ENCODE assay signal across 26 cellular contexts in the genomic region with DNA sequence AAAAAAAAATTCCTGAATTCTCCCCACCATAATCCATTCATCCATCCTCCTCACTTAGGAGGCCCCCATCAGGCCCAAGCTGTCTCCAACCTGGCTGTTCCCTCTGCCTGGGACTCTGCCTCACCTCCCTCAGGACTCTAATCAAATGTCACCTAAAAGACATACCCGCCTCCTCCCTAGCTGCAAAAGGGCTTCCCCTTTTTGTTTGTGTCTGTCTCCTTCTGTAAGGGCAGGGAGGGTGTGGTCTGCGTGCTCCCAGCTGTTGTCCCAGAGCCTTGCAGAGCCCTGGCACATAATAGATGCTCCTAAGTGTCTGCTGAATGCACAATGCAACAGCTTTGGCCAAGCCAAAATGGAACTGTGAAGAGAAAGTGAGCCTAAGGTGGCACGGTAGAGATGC. TPM values are rescaled to one million over a fixed set of nuclear protein-coding genes. Genes with fewer than 3 reads are reported as not detected.
DNase-seq lines count a peak whose midpoint lies in the region; ATAC-seq, FAIRE-seq and TF ChIP-seq lines count a peak whose summit lies in the region.
"Had no signal": no experiment of that assay in that cellular context is flagged by ENCODE, and none has a peak within 500 bp of the region (broad histone marks: within the 10 kb centered on the region; RNA-seq: fewer than 3 reads in every experiment).

No MANE protein-coding gene starts in this region.

- 98% methylated on average over 3 of the region's 3 CpGs for WGBS in HepG2 (ENCODE audit: low lambda C conversion rate)
- 66% methylated on average over 2 of the region's 3 CpGs for WGBS in right lobe of liver (ENCODE audit: insufficient coverage, low coverage, low lambda C conversion rate, missing lambda C conversion rate)

- POLR2A ChIA-PET in HepG2 (lab: Yijun Ruan, JAX), result no interaction called here
- POLR2A ChIA-PET in CD8-positive, alpha-beta T cell (lab: Charles Lee), result interaction anchor here (0.6 to 0.7 kb wide), 2 partner anchors 9 to 62 kb away, joined by 3 read pairs; no protein-coding TSS in a partner anchor

- no peak overlapping the region for H3K4me2 ChIP-seq in HepG2 (ENCODE audit: low read depth, low read length)

- ATAC-seq in HepG2 (no peak), right lobe of liver (no peak), T-helper 17 cell (no peak), HG02973 (IDR thresholded peaks at IDR 0.05; ENCODE audit: unreplicated experiment) (no peak)
- ATAC-seq in stimulated activated naive B cell treated with anti-CD40 and anti-IgM and Interleukin-4, amounts not matched to agents 10 μg/mL and 1 μg/mL and 100 μg/mL, for 72 hours (replicated peaks), result peak; percentile 50 to 54
- ATAC-seq in CD8-positive, alpha-beta T cell, result no peak
- ATAC-seq: gastrocnemius medialis, left colon, pancreas, sciatic nerve had no signal

- no peak for TF ChIP-seq POLR2A in HepG2 (IDR thresholded peaks at IDR 0.05; ENCODE audit: insufficient read depth in 1 of 2, low read depth in 2 of 2, low read length in 2 of 2)
- no peak for TF ChIP-seq POLR2A in right lobe of liver (IDR thresholded peaks at IDR 0.05)

- in situ Hi-C loops in HepG2 (cut with HindIII; ENCODE audit: extremely low pct_ligation_motif_present, low pct_unique_long_range_greater_than_20kb), result no loop called here

- no peak for DNase-seq in HepG2 (ENCODE audit: low spot score)
- DNase-seq in right lobe of liver, result no peak
- no peak for DNase-seq in T-helper 17 cell
- DNase-seq in stimulated activated naive B cell treated with anti-CD40 and anti-IgM and Interleukin-4, amounts not matched to agents 10 μg/mL and 1 μg/mL and 100 μg/mL, for 72 hours, result no peak
- DNase-seq in inferior parietal cortex (ENCODE audit: extremely low spot score), result no peak
- no peak for DNase-seq in CD8-positive, alpha-beta T cell
- DNase-seq: activated CD4-positive, alpha-beta T cell treated with anti-CD3 and anti-CD28 coated beads for 48 hours; activated CD8-positive, alpha-beta memory T cell treated with anti-CD3 and anti-CD28 coated beads, Interleukin-2, amount 50 U/mL, for 4 hours; activated naive CD4-positive, alpha-beta T cell treated with anti-CD3 and anti-CD28 coated beads, Interleukin-2, amount 50 U/mL, for 16 hours; brain microvascular endothelial cell; EL; gastrocnemius medialis; H9; left colon; midbrain; NCI-H1417; NCI-H526 treated with DMSO at 0.1 percent for 48 hours; pancreas; SJCRH30 had no signal

- peaks cover 20% of the 10 kb centered on the region for H4K20me1 ChIP-seq in HepG2 (ENCODE audit: insufficient read depth, low read length)

- TF ChIP-seq CTCF in HepG2 (CRISPR knock-in tag; IDR thresholded peaks at IDR 0.05), result no peak
- TF ChIP-seq CTCF in right lobe of liver (IDR thresholded peaks at IDR 0.05), result no peak
- no peak for TF ChIP-seq CTCF in CD8-positive, alpha-beta T cell (IDR thresholded peaks at IDR 0.05)

- BruUV-seq in HepG2 (replicated peaks; lab: Mats Ljungman, UMichigan), result no TSS peak

- CTCF ChIA-PET in HepG2 (lab: Yijun Ruan, JAX; ENCODE audit: low intra/inter-chr PET ratio, low total read pairs), result no interaction called here
- CTCF ChIA-PET in CD8-positive, alpha-beta T cell (lab: Charles Lee), result interaction anchor here (1.1 to 1.9 kb wide), 3 partner anchors 43 to 235 kb away, joined by 3 to 4 read pairs (median 3); no protein-coding TSS in a partner anchor

- H3K9me3 Mint-ChIP-seq in dendritic cell treated with granulocyte-macrophage colony-stimulating factor and Interleukin-4, amounts not matched to agents 40 ng/mL and 50 ng/mL, for 4 days, result no peaks in the 10 kb centered on the region
- no peaks in the 10 kb centered on the region for H3K9me3 Mint-ChIP-seq in stimulated activated naive B cell treated with anti-CD40 and anti-IgM and Interleukin-4, amounts not matched to agents 10 μg/mL and 1 μg/mL and 100 μg/mL, for 72 hours
- no peaks in the 10 kb centered on the region for H3K9me3 Mint-ChIP-seq in CD8-positive, alpha-beta T cell
- H3K9me3 Mint-ChIP-seq: H9; T-helper 2 cell treated with Interferon-gamma antibody and Interleukin-4, amounts not matched to agents 5 μg/mL and 100 μg/mL, for 36 hours had no signal

- no peak for FAIRE-seq in HepG2 (lab: Jason Lieb, UNC)
- FAIRE-seq: pancreas, urothelium cell line had no signal

- H2AFZ ChIP-seq in HepG2 (ENCODE audit: low read length), result no peak overlapping the region

- no peak overlapping the region for H3K9ac ChIP-seq in HepG2 (ENCODE audit: insufficient read depth, low read depth, low read length)

- intact Hi-C loops in HepG2 (cut with micrococcal nuclease; ENCODE audit: unreplicated experiment), result no loop called here
- intact Hi-C loops in right lobe of liver (cut with DNase I), result no loop called here
- intact Hi-C loops in dendritic cell treated with granulocyte-macrophage colony-stimulating factor and Interleukin-4, amounts not matched to agents 40 ng/mL and 50 ng/mL, for 4 days (cut with micrococcal nuclease), result no loop called here
- intact Hi-C loops in CD8-positive, alpha-beta T cell (cut with DNase I, micrococcal nuclease), result loop anchor here in 1 of 2 experiments (5.0 kb wide), 2 partner anchors 63 to 178 kb away; partner anchors contain the start of genes MAN2B1, WDR83 and ZNF564

- H3K9me3 ChIP-seq in HepG2 (ENCODE audit: low read length) (no peaks in the 10 kb centered on the region), right lobe of liver (no peaks in the 10 kb centered on the region), T-helper 17 cell (ENCODE audit: control insufficient read depth, low read length, poor library complexity, severe bottlenecking) (no peaks in the 10 kb centered on the region)
- H3K9me3 ChIP-seq in CD8-positive, alpha-beta T cell (ENCODE audit: low read length), result no peaks in the 10 kb centered on the region
- H3K9me3 ChIP-seq: gastrocnemius medialis, pancreas, SJCRH30 had no signal

- TF ChIP-seq RAD21 in HepG2 (CRISPR knock-in tag; IDR thresholded peaks at IDR 0.05), result no peak

- peaks cover 3% of the 10 kb centered on the region for H3K36me3 Mint-ChIP-seq in T-helper 17 cell (ENCODE audit: low read depth)
- peaks cover 78% of the 10 kb centered on the region for H3K36me3 Mint-ChIP-seq in dendritic cell treated with granulocyte-macrophage colony-stimulating factor and Interleukin-4, amounts not matched to agents 40 ng/mL and 50 ng/mL, for 4 days (ENCODE audit: low read depth)
- peaks cover 43 to 49% of the 10 kb centered on the region in 2 donors for H3K36me3 Mint-ChIP-seq in stimulated activated naive B cell treated with anti-CD40 and anti-IgM and Interleukin-4, amounts not matched to agents 10 μg/mL and 1 μg/mL and 100 μg/mL, for 72 hours
- peaks cover 50% of the 10 kb centered on the region for H3K36me3 Mint-ChIP-seq in CD8-positive, alpha-beta T cell

- H3K27me3 Mint-ChIP-seq in T-helper 17 cell, result no peaks in the 10 kb centered on the region
- no peaks in the 10 kb centered on the region for H3K27me3 Mint-ChIP-seq in dendritic cell treated with granulocyte-macrophage colony-stimulating factor and Interleukin-4, amounts not matched to agents 40 ng/mL and 50 ng/mL, for 4 days
- H3K27me3 Mint-ChIP-seq in stimulated activated naive B cell treated with anti-CD40 and anti-IgM and Interleukin-4, amounts not matched to agents 10 μg/mL and 1 μg/mL and 100 μg/mL, for 72 hours, result no peaks in the 10 kb centered on the region
- H3K27me3 Mint-ChIP-seq in CD8-positive, alpha-beta T cell (ENCODE audit: low read depth), result no peaks in the 10 kb centered on the region

- H3K27ac Mint-ChIP-seq in T-helper 17 cell, result peak overlapping the region; percentile 69
- peak overlapping the region; percentile 24 for H3K27ac Mint-ChIP-seq in dendritic cell treated with granulocyte-macrophage colony-stimulating factor and Interleukin-4, amounts not matched to agents 40 ng/mL and 50 ng/mL, for 4 days
- peak overlapping the region; percentile 88 for H3K27ac Mint-ChIP-seq in stimulated activated naive B cell treated with anti-CD40 and anti-IgM and Interleukin-4, amounts not matched to agents 10 μg/mL and 1 μg/mL and 100 μg/mL, for 72 hours
- no peak overlapping the region for H3K27ac Mint-ChIP-seq in CD8-positive, alpha-beta T cell
- H3K27ac Mint-ChIP-seq: T-helper 2 cell treated with Interferon-gamma antibody and Interleukin-4, amounts not matched to agents 5 μg/mL and 100 μg/mL, for 36 hours had no signal

- TF ChIP-seq EP300 in HepG2 (IDR thresholded peaks at IDR 0.05; ENCODE audit: low read depth in 2 of 2, low read length in 2 of 2) (no peak), HepG2 (CRISPR knock-in tag; IDR thresholded peaks at IDR 0.05; ENCODE audit: borderline replicate concordance) (no peak)

- H3K27me3 ChIP-seq in HepG2 (ENCODE audit: control insufficient read depth in 1 of 2, insufficient read depth in 2 of 2, low read length in 2 of 2) (no peaks in the 10 kb centered on the region; a peak in 1 of 5 replicates), right lobe of liver (no peaks in the 10 kb centered on the region)
- H3K27me3 ChIP-seq in CD8-positive, alpha-beta T cell (ENCODE audit: insufficient read depth, low read length), result no peaks in the 10 kb centered on the region
- H3K27me3 ChIP-seq: brain microvascular endothelial cell, gastrocnemius medialis, pancreas, SJCRH30 had no signal

- H3K4me3 ChIP-seq in HepG2 (replicated peaks in 1 of 3; ENCODE audit: insufficient read depth in 1 of 3, low read depth in 2 of 3, low read length in 3 of 3) (no peak overlapping the region), right lobe of liver (no peak overlapping the region)
- no peak overlapping the region for H3K4me3 ChIP-seq in CD8-positive, alpha-beta T cell (ENCODE audit: low read depth, low read length)
- H3K4me3 ChIP-seq: gastrocnemius medialis, pancreas, SJCRH30 had no signal

- peaks cover 19% of the 10 kb centered on the region for H3K4me1 Mint-ChIP-seq in T-helper 17 cell
- H3K4me1 Mint-ChIP-seq in dendritic cell treated with granulocyte-macrophage colony-stimulating factor and Interleukin-4, amounts not matched to agents 40 ng/mL and 50 ng/mL, for 4 days (ENCODE audit: low read depth), result peaks cover 41% of the 10 kb centered on the region
- peaks cover 34 to 68% of the 10 kb centered on the region in 2 donors for H3K4me1 Mint-ChIP-seq in stimulated activated naive B cell treated with anti-CD40 and anti-IgM and Interleukin-4, amounts not matched to agents 10 μg/mL and 1 μg/mL and 100 μg/mL, for 72 hours
- H3K4me1 Mint-ChIP-seq in CD8-positive, alpha-beta T cell (ENCODE audit: low read depth), result peaks cover 27% of the 10 kb centered on the region

- H3K36me3 ChIP-seq in HepG2 (replicated peaks in 1 of 2; ENCODE audit: control insufficient read depth in 1 of 2, insufficient read depth in 2 of 2, low read length in 2 of 2), result peaks cover 20 to 31% of the 10 kb centered on the region in 2 experiments
- peaks cover 0 to 27% (median 17%) of the 10 kb centered on the region in 4 donors for H3K36me3 ChIP-seq in right lobe of liver
- H3K36me3 ChIP-seq in CD8-positive, alpha-beta T cell (ENCODE audit: insufficient read depth, low read length), result peaks cover 14% of the 10 kb centered on the region

- peaks cover 35% of the 10 kb centered on the region for H3K4me1 ChIP-seq in HepG2 (ENCODE audit: insufficient read depth, low read length)
- peaks cover 0 to 34% (median 15%) of the 10 kb centered on the region in 4 donors for H3K4me1 ChIP-seq in right lobe of liver
- peaks cover 27% of the 10 kb centered on the region for H3K4me1 ChIP-seq in CD8-positive, alpha-beta T cell (ENCODE audit: insufficient read depth, low read length)

- H3K27ac ChIP-seq in HepG2 (ENCODE audit: extremely low read length, insufficient read depth, low read length) (no peak overlapping the region), right lobe of liver (no peak overlapping the region)
- H3K27ac ChIP-seq in CD8-positive, alpha-beta T cell (ENCODE audit: low read depth, low read length), result no peak overlapping the region
- H3K27ac ChIP-seq: brain microvascular endothelial cell, gastrocnemius medialis, pancreas, SJCRH30 had no signal

- peaks cover 34% of the 10 kb centered on the region for H3K79me2 ChIP-seq in HepG2 (ENCODE audit: insufficient read depth, low read length)

- peak overlapping the region; percentile 31 for H3K4me3 Mint-ChIP-seq in T-helper 17 cell
- no peak overlapping the region for H3K4me3 Mint-ChIP-seq in dendritic cell treated with granulocyte-macrophage colony-stimulating factor and Interleukin-4, amounts not matched to agents 40 ng/mL and 50 ng/mL, for 4 days
- peak overlapping the region; percentile 64 to 68 for H3K4me3 Mint-ChIP-seq in stimulated activated naive B cell treated with anti-CD40 and anti-IgM and Interleukin-4, amounts not matched to agents 10 μg/mL and 1 μg/mL and 100 μg/mL, for 72 hours
- no peak overlapping the region for H3K4me3 Mint-ChIP-seq in CD8-positive, alpha-beta T cell
- H3K4me3 Mint-ChIP-seq: H9; T-helper 2 cell treated with Interferon-gamma antibody and Interleukin-4, amounts not matched to agents 5 μg/mL and 100 μg/mL, for 36 hours had no signal

RNA-seq across cellular contexts. Expression of gene TRIR, which starts 4.4 kb away (rescaled TPM):
- 159 and 179 TPM in 2 replicates for total RNA-seq in HepG2 (2016; rRNA removed; fragmentation: Illumina TruSeq; extraction: Trizol)
- 156 and 157 TPM in 2 replicates for total RNA-seq in HepG2 (2016; cell fraction: cytosol; rRNA removed; fragmentation: Illumina TruSeq; extraction: Trizol; ENCODE audit: low read depth)
- 154 and 178 TPM in 2 replicates for total RNA-seq in HepG2 (2016; cell fraction: insoluble cytoplasmic fraction; rRNA removed; fragmentation: Illumina TruSeq; extraction: Trizol)
- 185 and 199 TPM in 2 replicates for total RNA-seq in HepG2 (2016; cell fraction: membrane; rRNA removed; fragmentation: Illumina TruSeq; extraction: Trizol)
- 62.7 and 73.8 TPM in 2 replicates for total RNA-seq in HepG2 (2016; cell fraction: nucleus; rRNA removed; fragmentation: Illumina TruSeq; extraction: Trizol)
- 160 and 166 TPM in 2 replicates for polyA plus RNA-seq in HepG2 (2011; rRNA removed)
- polyA plus RNA-seq in HepG2 (2011; cell fraction: cytosol; rRNA removed), result 192 and 223 TPM in 2 replicates
- polyA plus RNA-seq in HepG2 (2011; cell fraction: nucleus; rRNA removed), result 109 and 112 TPM in 2 replicates
- 136 and 148 TPM in 2 replicates for polyA plus RNA-seq in HepG2 (2012)
- polyA plus RNA-seq in HepG2 (2016; cell fraction: cytosol; fragmentation: Illumina TruSeq; extraction: Trizol; ENCODE audit: low read depth), result 176 and 190 TPM in 2 replicates
- polyA plus RNA-seq in HepG2 (2016; cell fraction: insoluble cytoplasmic fraction; fragmentation: Illumina TruSeq; extraction: Trizol; ENCODE audit: low read depth), result 222 and 228 TPM in 2 replicates
- polyA plus RNA-seq in HepG2 (2016; cell fraction: membrane; fragmentation: Illumina TruSeq; extraction: Trizol; ENCODE audit: low read depth), result 221 and 223 TPM in 2 replicates
- polyA plus RNA-seq in HepG2 (2016; cell fraction: nucleus; fragmentation: Illumina TruSeq; extraction: Trizol; ENCODE audit: insufficient read depth, low read depth), result 208 and 213 TPM in 2 replicates
- 41.5 and 65.9 TPM in 2 replicates for polyA minus RNA-seq in HepG2 (2011; rRNA and poly(A)+ RNA removed; ENCODE audit: low replicate concordance)
- 36.6 and 38.7 TPM in 2 replicates for polyA minus RNA-seq in HepG2 (2011; cell fraction: cytosol; rRNA and poly(A)+ RNA removed)
- polyA minus RNA-seq in HepG2 (2011; cell fraction: nucleus; rRNA and poly(A)+ RNA removed), result 22.7 and 23.7 TPM in 2 replicates
- 100 to 1,000 TPM in 4 of 6 experiments, 10 to 100 TPM in 2; 69.8 to 244 (median 106) TPM for total RNA-seq in right lobe of liver
- total RNA-seq in T-helper 17 cell, result 100 to 1,000 TPM; 176 to 185 TPM
- 100 to 1,000 TPM; 197 to 213 TPM for total RNA-seq in CD8-positive, alpha-beta T cell

RNA-seq across cellular contexts. Expression of gene TNPO2, which starts 6.3 kb away (rescaled TPM):
- total RNA-seq in HepG2 (2016; rRNA removed; fragmentation: Illumina TruSeq; extraction: Trizol) (31.7 and 33.6 TPM in 2 replicates), right lobe of liver (10 to 100 TPM; 14.8 to 28.7 (median 19.6) TPM), T-helper 17 cell (10 to 100 TPM; 48.6 to 60.0 TPM)
- total RNA-seq in HepG2 (2016; cell fraction: cytosol; rRNA removed; fragmentation: Illumina TruSeq; extraction: Trizol; ENCODE audit: low read depth), result 8.0 and 12.5 TPM in 2 replicates
- total RNA-seq in HepG2 (2016; cell fraction: insoluble cytoplasmic fraction; rRNA removed; fragmentation: Illumina TruSeq; extraction: Trizol), result 25.3 and 38.9 TPM in 2 replicates
- total RNA-seq in HepG2 (2016; cell fraction: membrane; rRNA removed; fragmentation: Illumina TruSeq; extraction: Trizol), result 11.9 and 12.3 TPM in 2 replicates
- total RNA-seq in HepG2 (2016; cell fraction: nucleus; rRNA removed; fragmentation: Illumina TruSeq; extraction: Trizol), result 61.9 and 64.9 TPM in 2 replicates
- 61.0 and 76.1 TPM in 2 replicates for polyA plus RNA-seq in HepG2 (2011; rRNA removed)
- 38.5 and 42.9 TPM in 2 replicates for polyA plus RNA-seq in HepG2 (2011; cell fraction: cytosol; rRNA removed)
- 224 and 272 TPM in 2 replicates for polyA plus RNA-seq in HepG2 (2011; cell fraction: nucleus; rRNA removed)
- 28.4 and 35.1 TPM in 2 replicates for polyA plus RNA-seq in HepG2 (2012)
- 2.2 and 2.4 TPM in 2 replicates for polyA plus RNA-seq in HepG2 (2016; cell fraction: cytosol; fragmentation: Illumina TruSeq; extraction: Trizol; ENCODE audit: low read depth)
- polyA plus RNA-seq in HepG2 (2016; cell fraction: insoluble cytoplasmic fraction; fragmentation: Illumina TruSeq; extraction: Trizol; ENCODE audit: low read depth), result 21.0 and 28.3 TPM in 2 replicates
- 6.6 and 7.3 TPM in 2 replicates for polyA plus RNA-seq in HepG2 (2016; cell fraction: membrane; fragmentation: Illumina TruSeq; extraction: Trizol; ENCODE audit: low read depth)
- 143 and 147 TPM in 2 replicates for polyA plus RNA-seq in HepG2 (2016; cell fraction: nucleus; fragmentation: Illumina TruSeq; extraction: Trizol; ENCODE audit: insufficient read depth, low read depth)
- polyA minus RNA-seq in HepG2 (2011; rRNA and poly(A)+ RNA removed; ENCODE audit: low replicate concordance), result 198 and 267 TPM in 2 replicates
- 42.5 and 44.2 TPM in 2 replicates for polyA minus RNA-seq in HepG2 (2011; cell fraction: cytosol; rRNA and poly(A)+ RNA removed)
- polyA minus RNA-seq in HepG2 (2011; cell fraction: nucleus; rRNA and poly(A)+ RNA removed), result 77.4 and 98.6 TPM in 2 replicates
- total RNA-seq in CD8-positive, alpha-beta T cell, result 10 to 100 TPM; 39.4 to 39.6 TPM

RNA-seq across cellular contexts. Expression of gene GET3, which starts 7.2 kb away (rescaled TPM):
- total RNA-seq in HepG2 (2016; rRNA removed; fragmentation: Illumina TruSeq; extraction: Trizol) (51.5 and 57.7 TPM in 2 replicates), right lobe of liver (10 to 100 TPM; 22.3 to 35.8 (median 25.8) TPM), T-helper 17 cell (10 to 100 TPM; 29.8 to 32.6 TPM)
- 38.1 and 40.8 TPM in 2 replicates for total RNA-seq in HepG2 (2016; cell fraction: cytosol; rRNA removed; fragmentation: Illumina TruSeq; extraction: Trizol; ENCODE audit: low read depth)
- total RNA-seq in HepG2 (2016; cell fraction: insoluble cytoplasmic fraction; rRNA removed; fragmentation: Illumina TruSeq; extraction: Trizol), result 47.8 and 67.8 TPM in 2 replicates
- total RNA-seq in HepG2 (2016; cell fraction: membrane; rRNA removed; fragmentation: Illumina TruSeq; extraction: Trizol), result 42.5 and 45.5 TPM in 2 replicates
- 20.5 and 30.0 TPM in 2 replicates for total RNA-seq in HepG2 (2016; cell fraction: nucleus; rRNA removed; fragmentation: Illumina TruSeq; extraction: Trizol)
- polyA plus RNA-seq in HepG2 (2011; rRNA removed), result 59.4 and 67.5 TPM in 2 replicates
- polyA plus RNA-seq in HepG2 (2011; cell fraction: cytosol; rRNA removed), result 53.8 and 70.0 TPM in 2 replicates
- 42.4 and 59.2 TPM in 2 replicates for polyA plus RNA-seq in HepG2 (2011; cell fraction: nucleus; rRNA removed)
- polyA plus RNA-seq in HepG2 (2012), result 26.3 and 37.0 TPM in 2 replicates
- polyA plus RNA-seq in HepG2 (2016; cell fraction: cytosol; fragmentation: Illumina TruSeq; extraction: Trizol; ENCODE audit: low read depth), result 38.9 and 39.2 TPM in 2 replicates
- 52.9 and 54.2 TPM in 2 replicates for polyA plus RNA-seq in HepG2 (2016; cell fraction: insoluble cytoplasmic fraction; fragmentation: Illumina TruSeq; extraction: Trizol; ENCODE audit: low read depth)
- 39.6 and 39.8 TPM in 2 replicates for polyA plus RNA-seq in HepG2 (2016; cell fraction: membrane; fragmentation: Illumina TruSeq; extraction: Trizol; ENCODE audit: low read depth)
- 50.5 and 50.9 TPM in 2 replicates for polyA plus RNA-seq in HepG2 (2016; cell fraction: nucleus; fragmentation: Illumina TruSeq; extraction: Trizol; ENCODE audit: insufficient read depth, low read depth)
- polyA minus RNA-seq in HepG2 (2011; rRNA and poly(A)+ RNA removed; ENCODE audit: low replicate concordance), result 45.5 and 170 TPM in 2 replicates
- 15.5 and 16.4 TPM in 2 replicates for polyA minus RNA-seq in HepG2 (2011; cell fraction: cytosol; rRNA and poly(A)+ RNA removed)
- 11.2 and 13.4 TPM in 2 replicates for polyA minus RNA-seq in HepG2 (2011; cell fraction: nucleus; rRNA and poly(A)+ RNA removed)
- total RNA-seq in CD8-positive, alpha-beta T cell, result 10 to 100 TPM; 17.6 to 19.8 TPM

RNA-seq across cellular contexts. Expression of gene BEST2, which starts 21.5 kb away (rescaled TPM):
- total RNA-seq in HepG2 (2016; rRNA removed; fragmentation: Illumina TruSeq; extraction: Trizol) (not detected in 2 replicates), right lobe of liver (not detected), T-helper 17 cell (not detected)
- total RNA-seq in HepG2 (2016; cell fraction: cytosol; rRNA removed; fragmentation: Illumina TruSeq; extraction: Trizol; ENCODE audit: low read depth), result 0.10 TPM in 1 of 2 replicates, not detected in the other
- not detected in 2 replicates for total RNA-seq in HepG2 (2016; cell fraction: insoluble cytoplasmic fraction; rRNA removed; fragmentation: Illumina TruSeq; extraction: Trizol)
- total RNA-seq in HepG2 (2016; cell fraction: membrane; rRNA removed; fragmentation: Illumina TruSeq; extraction: Trizol), result not detected in 2 replicates
- not detected in 2 replicates for total RNA-seq in HepG2 (2016; cell fraction: nucleus; rRNA removed; fragmentation: Illumina TruSeq; extraction: Trizol)
- polyA plus RNA-seq in HepG2 (2011; rRNA removed), result not detected in 2 replicates
- not detected in 2 replicates for polyA plus RNA-seq in HepG2 (2011; cell fraction: cytosol; rRNA removed)
- 0.08 TPM in 1 of 2 replicates, not detected in the other for polyA plus RNA-seq in HepG2 (2011; cell fraction: nucleus; rRNA removed)
- polyA plus RNA-seq in HepG2 (2012), result not detected in 2 replicates
- polyA plus RNA-seq in HepG2 (2016; cell fraction: cytosol; fragmentation: Illumina TruSeq; extraction: Trizol; ENCODE audit: low read depth), result not detected in 2 replicates
- polyA plus RNA-seq in HepG2 (2016; cell fraction: insoluble cytoplasmic fraction; fragmentation: Illumina TruSeq; extraction: Trizol; ENCODE audit: low read depth), result not detected in 2 replicates
- not detected in 2 replicates for polyA plus RNA-seq in HepG2 (2016; cell fraction: membrane; fragmentation: Illumina TruSeq; extraction: Trizol; ENCODE audit: low read depth)
- not detected in 2 replicates for polyA plus RNA-seq in HepG2 (2016; cell fraction: nucleus; fragmentation: Illumina TruSeq; extraction: Trizol; ENCODE audit: insufficient read depth, low read depth)
- not detected in 2 replicates for polyA minus RNA-seq in HepG2 (2011; rRNA and poly(A)+ RNA removed; ENCODE audit: low replicate concordance)
- not detected in 2 replicates for polyA minus RNA-seq in HepG2 (2011; cell fraction: cytosol; rRNA and poly(A)+ RNA removed)
- not detected in 2 replicates for polyA minus RNA-seq in HepG2 (2011; cell fraction: nucleus; rRNA and poly(A)+ RNA removed)
- total RNA-seq in CD8-positive, alpha-beta T cell, result not detected
- total RNA-seq: epithelial cell of proximal tubule, pancreas, sciatic nerve, subcutaneous adipose tissue had no signal
- polyA plus RNA-seq: pancreas had no signal

RNA-seq across cellular contexts. Expression of gene FBXW9, which starts 33.6 kb away (rescaled TPM):
- 4.6 and 6.1 TPM in 2 replicates for total RNA-seq in HepG2 (2016; rRNA removed; fragmentation: Illumina TruSeq; extraction: Trizol)
- 1.2 and 2.0 TPM in 2 replicates for total RNA-seq in HepG2 (2016; cell fraction: cytosol; rRNA removed; fragmentation: Illumina TruSeq; extraction: Trizol; ENCODE audit: low read depth)
- total RNA-seq in HepG2 (2016; cell fraction: insoluble cytoplasmic fraction; rRNA removed; fragmentation: Illumina TruSeq; extraction: Trizol), result 3.8 and 6.5 TPM in 2 replicates
- total RNA-seq in HepG2 (2016; cell fraction: membrane; rRNA removed; fragmentation: Illumina TruSeq; extraction: Trizol), result 2.3 and 2.8 TPM in 2 replicates
- total RNA-seq in HepG2 (2016; cell fraction: nucleus; rRNA removed; fragmentation: Illumina TruSeq; extraction: Trizol), result 5.5 and 5.9 TPM in 2 replicates
- 5.7 and 7.0 TPM in 2 replicates for polyA plus RNA-seq in HepG2 (2011; rRNA removed)
- polyA plus RNA-seq in HepG2 (2011; cell fraction: cytosol; rRNA removed), result 6.0 and 11.9 TPM in 2 replicates
- 21.5 and 25.3 TPM in 2 replicates for polyA plus RNA-seq in HepG2 (2011; cell fraction: nucleus; rRNA removed)
- polyA plus RNA-seq in HepG2 (2012), result 3.3 TPM in 2 replicates
- 1.7 and 1.9 TPM in 2 replicates for polyA plus RNA-seq in HepG2 (2016; cell fraction: cytosol; fragmentation: Illumina TruSeq; extraction: Trizol; ENCODE audit: low read depth)
- polyA plus RNA-seq in HepG2 (2016; cell fraction: insoluble cytoplasmic fraction; fragmentation: Illumina TruSeq; extraction: Trizol; ENCODE audit: low read depth), result 4.4 and 5.7 TPM in 2 replicates
- 1.9 and 2.7 TPM in 2 replicates for polyA plus RNA-seq in HepG2 (2016; cell fraction: membrane; fragmentation: Illumina TruSeq; extraction: Trizol; ENCODE audit: low read depth)
- polyA plus RNA-seq in HepG2 (2016; cell fraction: nucleus; fragmentation: Illumina TruSeq; extraction: Trizol; ENCODE audit: insufficient read depth, low read depth), result 12.6 and 13.0 TPM in 2 replicates
- 10.4 and 13.8 TPM in 2 replicates for polyA minus RNA-seq in HepG2 (2011; rRNA and poly(A)+ RNA removed; ENCODE audit: low replicate concordance)
- polyA minus RNA-seq in HepG2 (2011; cell fraction: cytosol; rRNA and poly(A)+ RNA removed), result 3.2 and 4.4 TPM in 2 replicates
- 2.7 and 4.4 TPM in 2 replicates for polyA minus RNA-seq in HepG2 (2011; cell fraction: nucleus; rRNA and poly(A)+ RNA removed)
- 1 to 10 TPM; 1.6 to 4.9 (median 2.6) TPM for total RNA-seq in right lobe of liver
- total RNA-seq in T-helper 17 cell, result 1 to 10 TPM; 2.9 to 3.5 TPM
- 1 to 10 TPM; 2.3 to 2.8 TPM for total RNA-seq in CD8-positive, alpha-beta T cell

Comparison
In these comparisons a context has a peak if more than half of its experiments do, and no peak if none do; other contexts are left out.
1. ATAC-seq: peak in stimulated activated naive B cell treated with anti-CD40 and anti-IgM and Interleukin-4, amounts not matched to agents 10 μg/mL and 1 μg/mL and 100 μg/mL, for 72 hours (2 of 2); none in HepG2 (single experiment), right lobe of liver (0 of 4), T-helper 17 cell (single experiment), CD8-positive, alpha-beta T cell (single experiment) and HG02973 (single experiment).
2. H3K4me3 Mint-ChIP-seq: peak in T-helper 17 cell (single experiment) and stimulated activated naive B cell treated with anti-CD40 and anti-IgM and Interleukin-4, amounts not matched to agents 10 μg/mL and 1 μg/mL and 100 μg/mL, for 72 hours (2 of 2); none in dendritic cell treated with granulocyte-macrophage colony-stimulating factor and Interleukin-4, amounts not matched to agents 40 ng/mL and 50 ng/mL, for 4 days (single experiment) and CD8-positive, alpha-beta T cell (single experiment).